12 cellular contexts compared by ENCODE assay signal in the genomic region with DNA sequence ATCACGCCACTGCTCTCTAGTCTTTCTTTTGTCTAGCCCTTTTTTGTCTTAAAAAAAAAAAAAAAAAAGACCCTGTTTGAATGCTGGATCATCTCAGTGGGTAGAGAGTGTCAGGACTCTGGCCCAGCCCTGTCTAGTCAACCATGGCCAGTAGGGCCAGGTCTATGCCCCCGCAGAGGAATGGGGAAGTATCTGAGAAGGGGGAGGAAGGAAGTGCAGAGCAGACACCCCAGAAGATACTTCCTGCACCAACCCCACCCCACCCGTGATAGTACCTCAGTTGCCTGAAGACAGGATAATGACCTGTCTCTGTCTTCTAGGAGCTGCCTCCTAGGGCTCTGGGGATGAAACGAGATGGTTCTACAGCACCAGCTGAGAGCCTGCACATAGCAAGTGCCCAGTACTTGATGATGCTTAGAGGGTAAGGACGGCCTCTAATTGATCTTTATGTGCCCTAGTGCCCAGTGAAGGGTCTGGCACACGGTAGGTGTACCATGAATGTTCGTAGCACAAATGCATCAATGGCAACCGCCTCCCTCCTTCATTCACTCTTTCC. TPM values are rescaled to one million over a fixed set of nuclear protein-coding genes. Genes with fewer than 3 reads are reported as not detected.
A peak's percentile ranks its signal among the peaks of the same experiment; 100 is the strongest.
DNase-seq lines count a peak whose midpoint lies in the region; ATAC-seq and TF ChIP-seq lines count a peak whose summit lies in the region.
"Had no signal": no experiment of that assay in that cellular context is flagged by ENCODE, and none has a peak within 500 bp of the region (broad histone marks: within the 10 kb centered on the region; RNA-seq: fewer than 3 reads in every experiment).

No MANE protein-coding gene starts in this region.

- H3K9me3 Mint-ChIP-seq in activated CD4-positive, alpha-beta T cell treated with anti-CD3 and anti-CD28 coated beads, Interleukin-2, amount 10 ng/mL, durations not matched to agents 7 days and 5 days: peaks cover 6% of the 10 kb centered on the region
- peaks cover 4% of the 10 kb centered on the region for H3K9me3 Mint-ChIP-seq in activated CD4-positive, alpha-beta T cell treated with anti-CD3 and anti-CD28 coated beads, Interleukin-2, amount 10 ng/mL, durations not matched to agents 24 days and 14 days
- no peaks in the 10 kb centered on the region for H3K9me3 Mint-ChIP-seq in stimulated activated memory B cell treated with anti-CD40 and anti-IgM and Interleukin-4, amounts not matched to agents 10 μg/mL and 1 μg/mL and 100 μg/mL, for 72 hours
- peaks cover 7% of the 10 kb centered on the region for H3K9me3 Mint-ChIP-seq in activated T-helper 1 cell treated with anti-CD3 and anti-CD28 coated beads, Interleukin-12 subunit alpha, Interleukin-12 subunit beta, Interleukin-2, Interleukin-4 antibody, amounts not matched to agents 30 ng/mL and 10 ng/mL and 1 ng/mL, durations not matched to agents 14 hours and 24 hours and 36 hours

- H3K27me3 Mint-ChIP-seq in activated CD4-positive, alpha-beta T cell treated with anti-CD3 and anti-CD28 coated beads, Interleukin-2, amount 10 ng/mL, durations not matched to agents 7 days and 5 days: no peaks in the 10 kb centered on the region
- H3K27me3 Mint-ChIP-seq in activated CD4-positive, alpha-beta T cell treated with anti-CD3 and anti-CD28 coated beads, Interleukin-2, amount 10 ng/mL, durations not matched to agents 24 days and 14 days: no peaks in the 10 kb centered on the region
- no peaks in the 10 kb centered on the region for H3K27me3 Mint-ChIP-seq in stimulated activated memory B cell treated with anti-CD40 and anti-IgM and Interleukin-4, amounts not matched to agents 10 μg/mL and 1 μg/mL and 100 μg/mL, for 72 hours
- H3K27me3 Mint-ChIP-seq in activated T-helper 1 cell treated with anti-CD3 and anti-CD28 coated beads, Interleukin-12 subunit alpha, Interleukin-12 subunit beta, Interleukin-2, Interleukin-4 antibody, amounts not matched to agents 30 ng/mL and 10 ng/mL and 1 ng/mL, durations not matched to agents 14 hours and 24 hours and 36 hours (ENCODE audit: insufficient read depth): no peaks in the 10 kb centered on the region

- H3K27ac Mint-ChIP-seq in activated CD4-positive, alpha-beta T cell treated with anti-CD3 and anti-CD28 coated beads, Interleukin-2, amount 10 ng/mL, durations not matched to agents 7 days and 5 days: peak overlapping the region; percentile 80
- H3K27ac Mint-ChIP-seq in activated CD4-positive, alpha-beta T cell treated with anti-CD3 and anti-CD28 coated beads, Interleukin-2, amount 10 ng/mL, durations not matched to agents 24 days and 14 days: no peak overlapping the region
- H3K27ac Mint-ChIP-seq in stimulated activated memory B cell treated with anti-CD40 and anti-IgM and Interleukin-4, amounts not matched to agents 10 μg/mL and 1 μg/mL and 100 μg/mL, for 72 hours: peak overlapping the region; percentile 89
- H3K27ac Mint-ChIP-seq in activated T-helper 1 cell treated with anti-CD3 and anti-CD28 coated beads, Interleukin-12 subunit alpha, Interleukin-12 subunit beta, Interleukin-2, Interleukin-4 antibody, amounts not matched to agents 30 ng/mL and 10 ng/mL and 1 ng/mL, durations not matched to agents 14 hours and 24 hours and 36 hours: no peak overlapping the region

- peaks cover 13% of the 10 kb centered on the region for H3K4me1 Mint-ChIP-seq in activated CD4-positive, alpha-beta T cell treated with anti-CD3 and anti-CD28 coated beads, Interleukin-2, amount 10 ng/mL, durations not matched to agents 7 days and 5 days
- peaks cover 9% of the 10 kb centered on the region for H3K4me1 Mint-ChIP-seq in activated CD4-positive, alpha-beta T cell treated with anti-CD3 and anti-CD28 coated beads, Interleukin-2, amount 10 ng/mL, durations not matched to agents 24 days and 14 days
- peaks cover 65% of the 10 kb centered on the region for H3K4me1 Mint-ChIP-seq in stimulated activated memory B cell treated with anti-CD40 and anti-IgM and Interleukin-4, amounts not matched to agents 10 μg/mL and 1 μg/mL and 100 μg/mL, for 72 hours
- H3K4me1 Mint-ChIP-seq in activated T-helper 1 cell treated with anti-CD3 and anti-CD28 coated beads, Interleukin-12 subunit alpha, Interleukin-12 subunit beta, Interleukin-2, Interleukin-4 antibody, amounts not matched to agents 30 ng/mL and 10 ng/mL and 1 ng/mL, durations not matched to agents 14 hours and 24 hours and 36 hours (ENCODE audit: low read depth): peaks cover 16% of the 10 kb centered on the region

- H3K27ac ChIP-seq in RWPE1: peak overlapping the region; percentile 71

- CTCF ChIA-PET in activated CD4-positive, alpha-beta T cell treated with anti-CD3 and anti-CD28 coated beads, Interleukin-2, amount 10 ng/mL, durations not matched to agents 7 days and 5 days (lab: Charles Lee): no interaction called here
- CTCF ChIA-PET in RWPE1 (lab: Yijun Ruan, JAX): interaction anchor here (0.5 kb wide), 1 partner anchor 20 kb away, joined by 3 read pairs; no protein-coding TSS in a partner anchor

- POLR2A ChIA-PET in activated CD4-positive, alpha-beta T cell treated with anti-CD3 and anti-CD28 coated beads, Interleukin-2, amount 10 ng/mL, durations not matched to agents 7 days and 5 days (lab: Charles Lee): no interaction called here
- POLR2A ChIA-PET in RWPE1 (lab: Yijun Ruan, JAX; ENCODE audit: low non-redundant PET): no interaction called here

- TF ChIP-seq CTCF in RWPE1 (conservative IDR thresholded peaks at IDR 0.05; ENCODE audit: low read depth): no peak

- peak; percentile 95 for ATAC-seq in stimulated activated memory B cell treated with anti-CD40 and anti-IgM and Interleukin-4, amounts not matched to agents 10 μg/mL and 1 μg/mL and 100 μg/mL, for 72 hours
- ATAC-seq in GM18868 (IDR thresholded peaks at IDR 0.05; ENCODE audit: unreplicated experiment) (no peak), GM19395 (IDR thresholded peaks at IDR 0.05; ENCODE audit: unreplicated experiment) (no peak)

- DNase-seq in activated CD4-positive, alpha-beta T cell treated with anti-CD3 and anti-CD28 coated beads, Interleukin-2, amount 10 ng/mL, durations not matched to agents 7 days and 5 days: no peak
- no peak for DNase-seq in activated CD4-positive, alpha-beta T cell treated with anti-CD3 and anti-CD28 coated beads, Interleukin-2, amount 10 ng/mL, durations not matched to agents 24 days and 14 days
- DNase-seq in RWPE1 (ENCODE audit: low spot score): no peak
- DNase-seq in germinal center (ENCODE audit: low spot score): peak; percentile 59
- DNase-seq in activated T-helper 1 cell treated with anti-CD3 and anti-CD28 coated beads, Interleukin-12 subunit alpha, Interleukin-12 subunit beta, Interleukin-2, Interleukin-4 antibody, amounts not matched to agents 30 ng/mL and 10 ng/mL and 1 ng/mL, durations not matched to agents 14 hours and 24 hours and 36 hours (ENCODE audit: low spot score): no peak
- DNase-seq: activated CD8-positive, alpha-beta memory T cell treated with anti-CD3 and anti-CD28 coated beads for 24 hours; activated effector memory CD4-positive, alpha-beta T cell treated with anti-CD3 and anti-CD28 coated beads, Interleukin-2, amount 50 U/mL, for 16 hours; NCI-H1092; occipital lobe had no signal

- intact Hi-C loops in activated CD4-positive, alpha-beta T cell treated with anti-CD3 and anti-CD28 coated beads, Interleukin-2, amount 10 ng/mL, durations not matched to agents 24 days and 14 days (cut with micrococcal nuclease): no loop called here
- intact Hi-C loops in activated T-helper 1 cell treated with anti-CD3 and anti-CD28 coated beads, Interleukin-12 subunit alpha, Interleukin-12 subunit beta, Interleukin-2, Interleukin-4 antibody, amounts not matched to agents 30 ng/mL and 10 ng/mL and 1 ng/mL, durations not matched to agents 14 hours and 24 hours and 36 hours (cut with micrococcal nuclease): no loop called here

- H3K36me3 Mint-ChIP-seq in activated CD4-positive, alpha-beta T cell treated with anti-CD3 and anti-CD28 coated beads, Interleukin-2, amount 10 ng/mL, durations not matched to agents 7 days and 5 days (ENCODE audit: low read depth): no peaks in the 10 kb centered on the region
- H3K36me3 Mint-ChIP-seq in activated CD4-positive, alpha-beta T cell treated with anti-CD3 and anti-CD28 coated beads, Interleukin-2, amount 10 ng/mL, durations not matched to agents 24 days and 14 days (ENCODE audit: low read depth): no peaks in the 10 kb centered on the region
- peaks cover 24% of the 10 kb centered on the region for H3K36me3 Mint-ChIP-seq in stimulated activated memory B cell treated with anti-CD40 and anti-IgM and Interleukin-4, amounts not matched to agents 10 μg/mL and 1 μg/mL and 100 μg/mL, for 72 hours
- no peaks in the 10 kb centered on the region for H3K36me3 Mint-ChIP-seq in activated T-helper 1 cell treated with anti-CD3 and anti-CD28 coated beads, Interleukin-12 subunit alpha, Interleukin-12 subunit beta, Interleukin-2, Interleukin-4 antibody, amounts not matched to agents 30 ng/mL and 10 ng/mL and 1 ng/mL, durations not matched to agents 14 hours and 24 hours and 36 hours (ENCODE audit: low read depth)

- H3K4me3 Mint-ChIP-seq in activated CD4-positive, alpha-beta T cell treated with anti-CD3 and anti-CD28 coated beads, Interleukin-2, amount 10 ng/mL, durations not matched to agents 7 days and 5 days: no peak overlapping the region
- H3K4me3 Mint-ChIP-seq in activated CD4-positive, alpha-beta T cell treated with anti-CD3 and anti-CD28 coated beads, Interleukin-2, amount 10 ng/mL, durations not matched to agents 24 days and 14 days: no peak overlapping the region
- peak overlapping the region; percentile 29 for H3K4me3 Mint-ChIP-seq in stimulated activated memory B cell treated with anti-CD40 and anti-IgM and Interleukin-4, amounts not matched to agents 10 μg/mL and 1 μg/mL and 100 μg/mL, for 72 hours
- no peak overlapping the region for H3K4me3 Mint-ChIP-seq in activated T-helper 1 cell treated with anti-CD3 and anti-CD28 coated beads, Interleukin-12 subunit alpha, Interleukin-12 subunit beta, Interleukin-2, Interleukin-4 antibody, amounts not matched to agents 30 ng/mL and 10 ng/mL and 1 ng/mL, durations not matched to agents 14 hours and 24 hours and 36 hours

RNA-seq across cellular contexts. Expression of gene ABAT, which starts 55.4 kb away (rescaled TPM):
- total RNA-seq in activated CD4-positive, alpha-beta T cell treated with anti-CD3 and anti-CD28 coated beads, Interleukin-2, amount 10 ng/mL, durations not matched to agents 7 days and 5 days: 1 to 10 TPM; 5.4 to 5.6 TPM
- total RNA-seq in activated CD4-positive, alpha-beta T cell treated with anti-CD3 and anti-CD28 coated beads, Interleukin-2, amount 10 ng/mL, durations not matched to agents 24 days and 14 days: 5.0 and 5.9 TPM in 2 replicates
- 7.3 and 7.7 TPM in 2 replicates for total RNA-seq in activated T-helper 1 cell treated with anti-CD3 and anti-CD28 coated beads, Interleukin-12 subunit alpha, Interleukin-12 subunit beta, Interleukin-2, Interleukin-4 antibody, amounts not matched to agents 30 ng/mL and 10 ng/mL and 1 ng/mL, durations not matched to agents 14 hours and 24 hours and 36 hours

Comparison
In these comparisons a context has a peak if more than half of its experiments do, and no peak if none do; other contexts are left out.
1. H3K27ac Mint-ChIP-seq: peak in activated CD4-positive, alpha-beta T cell treated with anti-CD3 and anti-CD28 coated beads, Interleukin-2, amount 10 ng/mL, durations not matched to agents 7 days and 5 days (single experiment) and stimulated activated memory B cell treated with anti-CD40 and anti-IgM and Interleukin-4, amounts not matched to agents 10 μg/mL and 1 μg/mL and 100 μg/mL, for 72 hours (single experiment); none in activated CD4-positive, alpha-beta T cell treated with anti-CD3 and anti-CD28 coated beads, Interleukin-2, amount 10 ng/mL, durations not matched to agents 24 days and 14 days (single experiment) and activated T-helper 1 cell treated with anti-CD3 and anti-CD28 coated beads, Interleukin-12 subunit alpha, Interleukin-12 subunit beta, Interleukin-2, Interleukin-4 antibody, amounts not matched to agents 30 ng/mL and 10 ng/mL and 1 ng/mL, durations not matched to agents 14 hours and 24 hours and 36 hours (single experiment).